Comparison of ENCODE assay signal across 20 cellular contexts in the genomic region with DNA sequence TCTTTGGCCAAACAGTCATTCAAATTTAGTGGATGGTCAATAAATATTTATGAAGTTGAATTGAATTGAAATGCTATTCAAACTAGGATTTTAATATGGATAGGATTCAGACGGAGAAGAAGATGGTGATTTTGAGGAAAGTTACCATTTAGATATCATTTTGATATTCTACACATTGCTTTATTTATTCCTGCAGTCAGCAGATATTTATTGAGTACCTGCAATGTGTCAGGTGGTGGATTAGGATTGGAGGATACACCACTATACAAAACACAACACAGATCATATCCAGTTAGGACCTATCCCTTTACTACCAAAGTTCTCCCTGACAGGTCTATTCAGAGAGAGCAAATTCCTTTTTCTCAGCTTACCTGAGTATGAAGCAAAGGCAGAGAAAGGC. TPM values are rescaled to one million over a fixed set of nuclear protein-coding genes. Genes with fewer than 3 reads are reported as not detected.
DNase-seq lines count a peak whose midpoint lies in the region; ATAC-seq, FAIRE-seq and TF ChIP-seq lines count a peak whose summit lies in the region.
"Had no signal": no experiment of that assay in that cellular context is flagged by ENCODE, and none has a peak within 500 bp of the region (broad histone marks: within the 10 kb centered on the region; RNA-seq: fewer than 3 reads in every experiment).

No MANE protein-coding gene starts in this region.

- H3K36me3 ChIP-seq in HepG2 (replicated peaks in 1 of 2; ENCODE audit: control insufficient read depth in 1 of 2, insufficient read depth in 2 of 2, low read length in 2 of 2) (peaks cover 2 to 12% of the 10 kb centered on the region in 2 experiments; a peak in 4 of 5 replicates), right lobe of liver (no peaks in the 10 kb centered on the region), K562 (ENCODE audit: control insufficient read depth, insufficient read depth, low read length) (no peaks in the 10 kb centered on the region), keratinocyte (ENCODE audit: control insufficient read depth in 2 of 2, extremely low read depth in 1 of 2, insufficient read depth in 2 of 2, low read length in 2 of 2) (no peaks in the 10 kb centered on the region), SJCRH30 (no peaks in the 10 kb centered on the region)

- intact Hi-C loops in HepG2 (cut with micrococcal nuclease; ENCODE audit: unreplicated experiment), result no loop called here
- intact Hi-C loops in right lobe of liver (cut with DNase I), result no loop called here
- intact Hi-C loops in K562 (cut with micrococcal nuclease), result no loop called here
- intact Hi-C loops in sciatic nerve (cut with DNase I), result no loop called here

- CTCF ChIA-PET in HepG2 (lab: Yijun Ruan, JAX; ENCODE audit: low intra/inter-chr PET ratio, low total read pairs) (no interaction called here), K562 (lab: Yijun Ruan, JAX; ENCODE audit: low intra/inter-chr PET ratio) (no interaction called here)

- H3K9ac ChIP-seq in HepG2 (ENCODE audit: insufficient read depth, low read depth, low read length), result no peak overlapping the region
- H3K9ac ChIP-seq in K562 (ENCODE audit: insufficient read depth in 1 of 2, low read depth in 2 of 2, low read length in 2 of 2), result no peak overlapping the region
- no peak overlapping the region for H3K9ac ChIP-seq in keratinocyte (ENCODE audit: control insufficient read depth, extremely low read depth, insufficient read depth, low read length)

- POLR2A ChIA-PET in HepG2 (lab: Yijun Ruan, JAX), result no interaction called here
- POLR2A ChIA-PET in K562 (lab: Yijun Ruan, JAX), result interaction anchor here (0.6 to 1.1 kb wide), 2 partner anchors 23 to 26 kb away, joined by 3 read pairs; no protein-coding TSS in a partner anchor

- DNase-seq in HepG2 (ENCODE audit: low spot score), result no peak
- DNase-seq in right lobe of liver, result no peak
- no peak for DNase-seq in K562 (ENCODE audit: extremely low read depth in 1 of 4, low spot score in 3 of 4)
- no peak for DNase-seq in keratinocyte (ENCODE audit: low read depth, low spot score)
- no peak for DNase-seq in SJCRH30
- DNase-seq in sciatic nerve (ENCODE audit: low spot score), result no peak
- no peak for DNase-seq in HUDEP-2 (lab: John Stamatoyannopoulos, UW; ENCODE audit: unreplicated experiment in 76 of 76)
- DNase-seq: 8988T; C1 segment of cervical spinal cord; Calu3; CD4-positive, alpha-beta memory T cell; COR-L47; DMS53; DMS79 treated with DMSO at 0.1 percent for 48 hours; GF-D8; H9; HFFc6 had no signal

- H3K79me2 ChIP-seq in HepG2 (ENCODE audit: insufficient read depth, low read length) (peaks cover 9% of the 10 kb centered on the region), K562 (ENCODE audit: control insufficient read depth, insufficient read depth, low read length) (no peaks in the 10 kb centered on the region), keratinocyte (ENCODE audit: control insufficient read depth, insufficient read depth, low read length) (no peaks in the 10 kb centered on the region)

- H3K9me1 ChIP-seq in K562 (ENCODE audit: control insufficient read depth, insufficient read depth, low read length) (no peaks in the 10 kb centered on the region), keratinocyte (ENCODE audit: control insufficient read depth, extremely low read depth, insufficient read depth, low read length) (no peaks in the 10 kb centered on the region)

- H3K4me1 ChIP-seq in HepG2 (ENCODE audit: insufficient read depth, low read length) (peaks cover 29% of the 10 kb centered on the region), right lobe of liver (peaks cover 0 to 19% (median 6%) of the 10 kb centered on the region in 4 donors), K562 (replicated peaks in 1 of 2; ENCODE audit: control insufficient read depth in 2 of 2, insufficient read depth in 2 of 2, low read length in 2 of 2) (0 out of 5 replicates have a peak, but pooled peaks cover 0 to under 1% of the 10 kb centered on the region in 2 experiments), keratinocyte (ENCODE audit: control insufficient read depth, extremely low read depth, insufficient read depth, low read length) (peaks cover 11% of the 10 kb centered on the region), SJCRH30 (peaks cover 3% of the 10 kb centered on the region; the same call in 1 of the 2 replicates)

- H3K4me3 ChIP-seq in HepG2 (replicated peaks in 1 of 3; ENCODE audit: insufficient read depth in 1 of 3, low read depth in 2 of 3, low read length in 3 of 3) (no peak overlapping the region), right lobe of liver (no peak overlapping the region), K562 (no peak overlapping the region), keratinocyte (ENCODE audit: control insufficient read depth in 2 of 3, extremely low read depth in 1 of 3, insufficient read depth in 2 of 3, low read depth in 1 of 3, low read length in 3 of 3) (no peak overlapping the region), SJCRH30 (no peak overlapping the region)
- H3K4me3 ChIP-seq: GM23338 had no signal

- no peak for FAIRE-seq in HepG2 (lab: Jason Lieb, UNC)
- FAIRE-seq in K562 (lab: Jason Lieb, UNC), result no peak
- FAIRE-seq in keratinocyte (lab: Jason Lieb, UNC), result no peak
- FAIRE-seq: GM12891, GM18507 had no signal

- TF ChIP-seq RAD21 in HepG2 (CRISPR knock-in tag; IDR thresholded peaks at IDR 0.05), result no peak
- no peak for TF ChIP-seq RAD21 in K562 (CRISPR knock-in tag; conservative IDR thresholded peaks at IDR 0.05 in 1 of 2, IDR thresholded peaks at IDR 0.05 in 1 of 2)

- no peaks in the 10 kb centered on the region for H3K27me3 ChIP-seq in HepG2 (ENCODE audit: control insufficient read depth in 1 of 2, insufficient read depth in 2 of 2, low read length in 2 of 2)
- no peaks in the 10 kb centered on the region for H3K27me3 ChIP-seq in right lobe of liver
- no peaks in the 10 kb centered on the region for H3K27me3 ChIP-seq in K562 (ENCODE audit: control insufficient read depth in 2 of 2, insufficient read depth in 2 of 2, low read length in 2 of 2)
- no peaks in the 10 kb centered on the region for H3K27me3 ChIP-seq in keratinocyte (ENCODE audit: control insufficient read depth, extremely low read depth, insufficient read depth, low read length)
- H3K27me3 ChIP-seq in SJCRH30, result no peaks in the 10 kb centered on the region

- H4K20me1 ChIP-seq in HepG2 (ENCODE audit: insufficient read depth, low read length) (no peaks in the 10 kb centered on the region), K562 (replicated peaks; ENCODE audit: control insufficient read depth, insufficient read depth, low read length) (no peaks in the 10 kb centered on the region), keratinocyte (ENCODE audit: control insufficient read depth, extremely low read depth, insufficient read depth, low read length) (no peaks in the 10 kb centered on the region)

- H3K4me2 ChIP-seq in HepG2 (ENCODE audit: low read depth, low read length), result no peak overlapping the region
- H3K4me2 ChIP-seq in K562 (ENCODE audit: insufficient read depth, low read length), result no peak overlapping the region
- peak overlapping the region; percentile 73 for H3K4me2 ChIP-seq in keratinocyte (ENCODE audit: control insufficient read depth, extremely low read depth, insufficient read depth, low read depth, low read length)
- H3K4me2 ChIP-seq: GM23338 had no signal

- H3K27ac ChIP-seq in HepG2 (ENCODE audit: extremely low read length, insufficient read depth, low read length) (no peak overlapping the region), right lobe of liver (no peak overlapping the region), K562 (ENCODE audit: extremely low read depth, low read depth, low read length) (no peak overlapping the region), keratinocyte (ENCODE audit: control insufficient read depth, insufficient read depth, low read length) (no peak overlapping the region), SJCRH30 (no peak overlapping the region)

- whole genome bisulfite sequencing in HepG2 (ENCODE audit: low lambda C conversion rate), result 91% methylated on average over 1 of the region's 1 CpG
- WGBS in right lobe of liver (ENCODE audit: insufficient coverage, low coverage, low lambda C conversion rate, missing lambda C conversion rate), result 93% methylated on average over 1 of the region's 1 CpG
- WGBS in K562 (ENCODE audit: insufficient coverage, low coverage, missing lambda C conversion rate), result 72% methylated on average over 1 of the region's 1 CpG

- TF ChIP-seq CTCF in HepG2 (CRISPR knock-in tag; IDR thresholded peaks at IDR 0.05) (no peak), right lobe of liver (IDR thresholded peaks at IDR 0.05) (no peak), K562 (IDR thresholded peaks at IDR 0.05 in 2 of 3, conservative IDR thresholded peaks at IDR 0.05 in 1 of 3; ENCODE audit: insufficient read depth in 2 of 3, low read depth in 1 of 3, low read length in 3 of 3) (no peak), keratinocyte (optimal IDR thresholded peaks at IDR 0.05 in 1 of 3, IDR thresholded peaks at IDR 0.05 in 1 of 3, conservative IDR thresholded peaks at IDR 0.05 in 1 of 3; ENCODE audit: extremely low read depth in 1 of 3, insufficient read depth in 2 of 3, low read length in 3 of 3) (no peak)

- TF ChIP-seq EP300 in HepG2 (IDR thresholded peaks at IDR 0.05; ENCODE audit: low read depth in 2 of 2, low read length in 2 of 2) (no peak), HepG2 (CRISPR knock-in tag; IDR thresholded peaks at IDR 0.05; ENCODE audit: borderline replicate concordance) (no peak), K562 (IDR thresholded peaks at IDR 0.05; ENCODE audit: low read length) (no peak)

- ATAC-seq in HepG2, result no peak
- ATAC-seq in right lobe of liver, result no peak
- ATAC-seq in K562, result no peak
- ATAC-seq in sciatic nerve, result no peak
- ATAC-seq: GM23338 had no signal

- H3K9me3 ChIP-seq in HepG2 (ENCODE audit: low read length), result no peaks in the 10 kb centered on the region
- H3K9me3 ChIP-seq in right lobe of liver, result no peaks in the 10 kb centered on the region
- no peaks in the 10 kb centered on the region for H3K9me3 ChIP-seq in K562 (replicated peaks; ENCODE audit: control insufficient read depth, insufficient read depth, low read depth, low read length)
- no peaks in the 10 kb centered on the region for H3K9me3 ChIP-seq in keratinocyte (ENCODE audit: control insufficient read depth, low read depth, low read length)
- no peaks in the 10 kb centered on the region for H3K9me3 ChIP-seq in SJCRH30 (replicated peaks)

- in situ Hi-C loops in HepG2 (cut with HindIII; ENCODE audit: extremely low pct_ligation_motif_present, low pct_unique_long_range_greater_than_20kb), result no loop called here
- in situ Hi-C loops in K562 (cut with MboI), result no loop called here

- dilution Hi-C loops in keratinocyte (cut with MboI; ENCODE audit: extremely low pct_ligation_motif_present, low sequenced_read_pairs), result no loop called here

- no peak overlapping the region for H2AFZ ChIP-seq in HepG2 (ENCODE audit: low read length)
- H2AFZ ChIP-seq in K562 (ENCODE audit: low read depth, low read length), result no peak overlapping the region
- H2AFZ ChIP-seq in keratinocyte (ENCODE audit: control insufficient read depth, low read length), result no peak overlapping the region
- H2AFZ ChIP-seq: GM23338 had no signal

- TF ChIP-seq POLR2A in HepG2 (IDR thresholded peaks at IDR 0.05; ENCODE audit: insufficient read depth in 1 of 2, low read depth in 2 of 2, low read length in 2 of 2) (no peak), right lobe of liver (IDR thresholded peaks at IDR 0.05) (no peak), K562 (conservative IDR thresholded peaks at IDR 0.05) (no peak)

- BruUV-seq in HepG2 (replicated peaks; lab: Mats Ljungman, UMichigan) (no TSS peak), K562 (replicated peaks; lab: Mats Ljungman, UMichigan) (no TSS peak)

RNA-seq across cellular contexts. Expression of gene MAPRE2, which starts 38.8 kb away (rescaled TPM):
- total RNA-seq in HepG2 (2016; rRNA removed; fragmentation: Illumina TruSeq; extraction: Trizol), result 34.5 and 59.9 TPM in 2 replicates
- total RNA-seq in HepG2 (2016; cell fraction: cytosol; rRNA removed; fragmentation: Illumina TruSeq; extraction: Trizol; ENCODE audit: low read depth), result 3.2 and 3.3 TPM in 2 replicates
- 28.5 and 57.7 TPM in 2 replicates for total RNA-seq in HepG2 (2016; cell fraction: insoluble cytoplasmic fraction; rRNA removed; fragmentation: Illumina TruSeq; extraction: Trizol)
- total RNA-seq in HepG2 (2016; cell fraction: membrane; rRNA removed; fragmentation: Illumina TruSeq; extraction: Trizol), result 11.0 and 11.4 TPM in 2 replicates
- total RNA-seq in HepG2 (2016; cell fraction: nucleus; rRNA removed; fragmentation: Illumina TruSeq; extraction: Trizol), result 35.9 and 36.8 TPM in 2 replicates
- 45.9 and 67.9 TPM in 2 replicates for polyA plus RNA-seq in HepG2 (2011; rRNA removed)
- 44.7 and 50.7 TPM in 2 replicates for polyA plus RNA-seq in HepG2 (2011; cell fraction: cytosol; rRNA removed)
- polyA plus RNA-seq in HepG2 (2011; cell fraction: nucleus; rRNA removed), result 22.5 and 24.0 TPM in 2 replicates
- polyA plus RNA-seq in HepG2 (2012), result 38.3 and 53.1 TPM in 2 replicates
- polyA plus RNA-seq in HepG2 (2016; cell fraction: cytosol; fragmentation: Illumina TruSeq; extraction: Trizol; ENCODE audit: low read depth), result 2.5 and 2.7 TPM in 2 replicates
- polyA plus RNA-seq in HepG2 (2016; cell fraction: insoluble cytoplasmic fraction; fragmentation: Illumina TruSeq; extraction: Trizol; ENCODE audit: low read depth), result 79.4 and 84.4 TPM in 2 replicates
- 9.2 and 9.5 TPM in 2 replicates for polyA plus RNA-seq in HepG2 (2016; cell fraction: membrane; fragmentation: Illumina TruSeq; extraction: Trizol; ENCODE audit: low read depth)
- 23.3 and 29.2 TPM in 2 replicates for polyA plus RNA-seq in HepG2 (2016; cell fraction: nucleus; fragmentation: Illumina TruSeq; extraction: Trizol; ENCODE audit: insufficient read depth, low read depth)
- 44.6 and 79.7 TPM in 2 replicates for polyA minus RNA-seq in HepG2 (2011; rRNA and poly(A)+ RNA removed; ENCODE audit: low replicate concordance)
- 60.2 and 76.8 TPM in 2 replicates for polyA minus RNA-seq in HepG2 (2011; cell fraction: cytosol; rRNA and poly(A)+ RNA removed)
- polyA minus RNA-seq in HepG2 (2011; cell fraction: nucleus; rRNA and poly(A)+ RNA removed), result 83.6 and 91.6 TPM in 2 replicates
- 10 to 100 TPM; 17.0 to 25.9 (median 21.5) TPM for total RNA-seq in right lobe of liver
- total RNA-seq in K562 (2011; cell fraction: chromatin; rRNA removed; ENCODE audit: low replicate concordance), result 23.1 and 46.8 TPM in 2 replicates
- 19.0 and 23.3 TPM in 2 replicates for total RNA-seq in K562 (2011; cell fraction: nucleolus; rRNA removed)
- 37.7 and 47.7 TPM in 2 replicates for total RNA-seq in K562 (2011; cell fraction: nucleoplasm; rRNA removed)
- 32.3 and 61.1 TPM in 2 replicates for total RNA-seq in K562 (2014; rRNA removed)
- total RNA-seq in K562 (2014; rRNA removed; fragmentation: Illumina TruSeq; extraction: Trizol), result 35.1 and 38.1 TPM in 2 replicates
- total RNA-seq in K562 (2015; rRNA removed; fragmentation: Illumina TruSeq; extraction: Trizol), result 31.1 and 32.6 TPM in 2 replicates
- total RNA-seq in K562 (2021), result 46.6 and 47.5 TPM in 2 replicates
- polyA plus RNA-seq in K562 (2011; rRNA removed), result 56.0 and 66.5 TPM in 2 replicates
- polyA plus RNA-seq in K562 (2011; cell fraction: cytosol; rRNA removed), result 38.4 and 50.6 TPM in 2 replicates
- 26.1 and 32.9 TPM in 2 replicates for polyA plus RNA-seq in K562 (2011; cell fraction: nucleus; rRNA removed)
- 36.3 and 50.2 TPM in 2 replicates for polyA plus RNA-seq in K562 (2012)
- polyA plus RNA-seq in K562 (2014; fragmentation: Illumina TruSeq; extraction: Trizol), result 50.7 and 70.7 TPM in 2 replicates
- 10 to 100 TPM; 33.6 to 40.7 TPM for polyA plus RNA-seq in K562 (2014; fragmentation: Nextera tagmentation; extraction: Ambion mirVana)
- 49.6 and 55.1 TPM in 2 replicates for polyA plus RNA-seq in K562 (2014; rRNA removed)
- 72.7 and 74.0 TPM in 2 replicates for polyA minus RNA-seq in K562 (2011; rRNA and poly(A)+ RNA removed)
- 32.1 and 37.0 TPM in 2 replicates for polyA minus RNA-seq in K562 (2011; cell fraction: cytosol; rRNA and poly(A)+ RNA removed)
- polyA minus RNA-seq in K562 (2011; cell fraction: nucleus; rRNA and poly(A)+ RNA removed), result 24.8 and 45.2 TPM in 2 replicates
- polyA plus RNA-seq in keratinocyte, result 8.6 to 18.7 TPM (median 14.2 TPM) in 3 replicates
- polyA plus RNA-seq in keratinocyte (2011; ENCODE audit: low read depth), result 9.0 TPM
- 15.0 and 27.6 TPM in 2 replicates for polyA plus RNA-seq in keratinocyte (2011; cell fraction: cytosol; rRNA removed)
- 13.2 and 16.7 TPM in 2 replicates for polyA plus RNA-seq in keratinocyte (2011; cell fraction: nucleus; rRNA removed)
- 6.8 and 8.5 TPM in 2 replicates for polyA plus RNA-seq in keratinocyte (2012; ENCODE audit: low replicate concordance)
- 9.3 to 15.2 TPM (median 10.5 TPM) in 3 replicates for polyA minus RNA-seq in keratinocyte
- 13.0 TPM for polyA minus RNA-seq in keratinocyte (2011; cell fraction: cytosol; rRNA and poly(A)+ RNA removed)
- 8.5 and 12.6 TPM in 2 replicates for polyA minus RNA-seq in keratinocyte (2011; cell fraction: nucleus; rRNA and poly(A)+ RNA removed)
- 21.3 and 21.5 TPM in 2 replicates for total RNA-seq in SJCRH30 (2014; rRNA removed; shearing (Covaris generic))
- 51.8 TPM for total RNA-seq in sciatic nerve

Comparison
In these comparisons a context has a peak if more than half of its experiments do, and no peak if none do; other contexts are left out.
1. Of the 241 proteins assayed by ChIP-seq in both HepG2 and K562: peak only in HepG2: MAFF and MAFK; only in K562: MAFG; in both: none; in neither: 238.